Comparison of ENCODE assay signal across 14 cellular contexts in genomic region chr2:240379089-240379636, GRCh38. TPM values are rescaled to one million over a fixed set of nuclear protein-coding genes. Genes with fewer than 3 reads are reported as not detected.
A peak's percentile ranks its signal among the peaks of the same experiment; 100 is the strongest.
DNase-seq lines count a peak whose midpoint lies in the region; FAIRE-seq and TF ChIP-seq lines count a peak whose summit lies in the region.
"Had no signal": no experiment of that assay in that cellular context is flagged by ENCODE, and none has a peak within 500 bp of the region (broad histone marks: within the 10 kb centered on the region; RNA-seq: fewer than 3 reads in every experiment).

No MANE protein-coding gene starts in this region.

- no peak overlapping the region for H2BK5ac ChIP-seq in H1 (ENCODE audit: low read depth, low read length)

- H3K79me2 ChIP-seq in H1 (ENCODE audit: control insufficient read depth in 1 of 2, insufficient read depth in 2 of 2, low read length in 2 of 2), result no peaks in the 10 kb centered on the region

- TF ChIP-seq POLR2A in H1 (IDR thresholded peaks at IDR 0.05; ENCODE audit: control extremely low read depth in 1 of 2, low read depth in 2 of 2, low read length in 2 of 2), result no peak
- TF ChIP-seq POLR2A in sigmoid colon (IDR thresholded peaks at IDR 0.05), result no peak

- no peaks in the 10 kb centered on the region; a peak in 1 of 7 replicates for H3K4me1 ChIP-seq in H1 (replicated peaks in 1 of 4; ENCODE audit: control insufficient read depth in 3 of 4, insufficient read depth in 4 of 4, low read length in 3 of 4)
- H3K4me1 ChIP-seq in sigmoid colon, result peaks cover 0 to 9% (median 9%) of the 10 kb centered on the region in 4 donors

- H3K56ac ChIP-seq in H1 (replicated peaks; ENCODE audit: insufficient read length, low read depth, low read length), result no peak overlapping the region

- no peak overlapping the region for H4K5ac ChIP-seq in H1 (ENCODE audit: insufficient read length, low read depth, low read length)

- no peaks in the 10 kb centered on the region for H4K20me1 ChIP-seq in H1 (replicated peaks in 1 of 2; ENCODE audit: control insufficient read depth in 1 of 2, insufficient read depth in 2 of 2, low read length in 2 of 2)
- H4K20me1 ChIP-seq: BLaER1 had no signal

- CTCF ChIA-PET in HEK293T (lab: Yijun Ruan, JAX) (no interaction called here), H1 (lab: Charles Lee; ENCODE audit: partially characterized antibody) (no interaction called here)

- no peak overlapping the region for H3K27ac ChIP-seq in H1 (ENCODE audit: low read depth, low read length)
- H3K27ac ChIP-seq in sigmoid colon, result no peak overlapping the region
- H3K27ac ChIP-seq: BLaER1, GM23248, HL-60 had no signal

- no peak overlapping the region for H3K23ac ChIP-seq in H1 (ENCODE audit: insufficient read length)

- FAIRE-seq in H1 (lab: Jason Lieb, UNC), result no peak

- H3K4me2 ChIP-seq in H1 (ENCODE audit: insufficient read depth in 1 of 2, low read depth in 2 of 2, low read length in 2 of 2), result no peak overlapping the region
- H3K4me2 ChIP-seq: BLaER1 had no signal

- DNase-seq in HEK293T (ENCODE audit: extremely low spot score) (no peak), LNCaP clone FGC (ENCODE audit: low read depth) (peak; percentile 32), H1 (ENCODE audit: low read depth in 1 of 2, low spot score in 2 of 2) (no peak), iPS-NIHi7 (ENCODE audit: extremely low spot score) (no peak), sigmoid colon (no peak), iPS-NIHi11 (ENCODE audit: low spot score) (no peak)
- DNase-seq: AML-193; Calu3; CD4-positive, CD25-positive, alpha-beta regulatory T cell; DMS 273 treated with DMSO at 0.1 percent for 48 hours; GM23248; H7 had no signal

- H2AK5ac ChIP-seq in H1 (ENCODE audit: low read depth, low read length), result no peak overlapping the region

- TF ChIP-seq RAD21 in H1 (IDR thresholded peaks at IDR 0.05 in 1 of 2, conservative IDR thresholded peaks at IDR 0.05 in 1 of 2; ENCODE audit: low read depth in 2 of 2, low read length in 2 of 2), result no peak

- no peak overlapping the region for H3K4ac ChIP-seq in H1 (replicated peaks; ENCODE audit: insufficient read length, low read depth, low read length)

- no peaks in the 10 kb centered on the region for H3K36me3 ChIP-seq in H1 (ENCODE audit: control insufficient read depth in 2 of 4, insufficient read depth in 4 of 4, low read length in 3 of 4)
- no peaks in the 10 kb centered on the region for H3K36me3 ChIP-seq in sigmoid colon
- H3K36me3 ChIP-seq: BLaER1 had no signal

- no peaks in the 10 kb centered on the region for H3K79me1 ChIP-seq in H1 (ENCODE audit: low read depth, low read length)

- H3K9me3 ChIP-seq in H1 (ENCODE audit: insufficient read depth in 2 of 2, low read depth in 1 of 2, low read length in 1 of 2) (no peaks in the 10 kb centered on the region), sigmoid colon (peaks cover 0 to 4% (median 0%) of the 10 kb centered on the region in 4 donors)
- H3K9me3 ChIP-seq: BLaER1 had no signal

- no peak overlapping the region for H3K18ac ChIP-seq in H1 (ENCODE audit: extremely low read depth, low read length)

- H2BK12ac ChIP-seq in H1 (ENCODE audit: low read depth, low read length), result no peak overlapping the region

- H3K14ac ChIP-seq in H1 (ENCODE audit: insufficient read length), result no peak overlapping the region

- H2BK120ac ChIP-seq in H1 (replicated peaks; ENCODE audit: low read depth, low read length), result no peak overlapping the region

- H3K23me2 ChIP-seq in H1 (ENCODE audit: low read depth, low read length), result no peaks in the 10 kb centered on the region

- POLR2A ChIA-PET in HEK293T (lab: Yijun Ruan, JAX), result no interaction called here
- POLR2A ChIA-PET in H1 (lab: Charles Lee; ENCODE audit: partially characterized antibody), result no interaction called here

- H4K91ac ChIP-seq in H1 (replicated peaks; ENCODE audit: insufficient read length, low read length), result no peak overlapping the region

- no peak overlapping the region for H2BK20ac ChIP-seq in H1 (ENCODE audit: low read length)

- H3K27me3 ChIP-seq in H1 (replicated peaks in 1 of 4; ENCODE audit: control insufficient read depth in 3 of 4, extremely low read depth in 1 of 4, insufficient read depth in 3 of 4, low read length in 3 of 4) (no peaks in the 10 kb centered on the region), sigmoid colon (no peaks in the 10 kb centered on the region)
- H3K27me3 ChIP-seq: BLaER1 had no signal

- no peak overlapping the region for H2AFZ ChIP-seq in H1 (ENCODE audit: low read length)
- H2AFZ ChIP-seq: GM23248 had no signal

- intact Hi-C loops in sigmoid colon (cut with DNase I), result no loop called here

- H3K9ac ChIP-seq in H1 (replicated peaks in 1 of 4; ENCODE audit: extremely low read depth in 1 of 4, low read depth in 3 of 4, low read length in 3 of 4), result no peak overlapping the region
- H3K9ac ChIP-seq: BLaER1, GM23248 had no signal

- TF ChIP-seq CTCF in LNCaP clone FGC (IDR thresholded peaks at IDR 0.05; ENCODE audit: control insufficient read depth, extremely low read depth, insufficient read depth), result no peak
- no peak for TF ChIP-seq CTCF in H1 (IDR thresholded peaks at IDR 0.05; ENCODE audit: control extremely low read depth in 1 of 3, insufficient read depth in 1 of 3, low read depth in 1 of 3, low read length in 3 of 3)
- TF ChIP-seq CTCF in sigmoid colon (IDR thresholded peaks at IDR 0.05), result no peak

- TF ChIP-seq EP300 in H1 (IDR thresholded peaks at IDR 0.05; ENCODE audit: borderline replicate concordance in 1 of 2, low read depth in 2 of 2, low read length in 2 of 2) (no peak), sigmoid colon (IDR thresholded peaks at IDR 0.05) (no peak)

- H2BK15ac ChIP-seq in H1 (ENCODE audit: low read length), result no peak overlapping the region

- H3K4me3 ChIP-seq in LNCaP clone FGC (ENCODE audit: low read depth, low read length), result no peak overlapping the region
- no peak overlapping the region for H3K4me3 ChIP-seq in H1 (ENCODE audit: extremely low read depth in 1 of 4, insufficient read depth in 2 of 4, low read depth in 3 of 4, low read length in 4 of 4)
- H3K4me3 ChIP-seq in sigmoid colon, result no peak overlapping the region
- H3K4me3 ChIP-seq: BLaER1, GM23248 had no signal

- no peak overlapping the region for H4K8ac ChIP-seq in H1 (ENCODE audit: extremely low read depth, insufficient read depth, low read length)

- 83% methylated on average over 9 of the region's 9 CpGs; no CpG with 5 or more reads in 1 of the 2 experiments for WGBS in H1 (ENCODE audit: extremely low coverage in 1 of 2, insufficient coverage in 1 of 2, insufficient read length in 1 of 2, insufficient replicate concordance in 2 of 2, low coverage in 1 of 2, low lambda C conversion rate in 2 of 2, missing lambda C conversion rate in 1 of 2), 2 experiments
- 58 to 71% methylated on average over 9 of the region's 9 CpGs for WGBS in sigmoid colon, 2 donors

TF ChIP-seq in HEK293T, 16 proteins besides CTCF, POLR2A, EP300 and RAD21:
- TF ChIP-seq L3MBTL2 (conservative IDR thresholded peaks at IDR 0.05) (peak; percentile 42), HDGF (IDR thresholded peaks at IDR 0.05; ENCODE audit: borderline replicate concordance) (no peak)

TF ChIP-seq in H1, 55 proteins besides CTCF, POLR2A, EP300 and RAD21:
- TF ChIP-seq MAX (IDR thresholded peaks at IDR 0.05) (peak; percentile 55), RFX5 (IDR thresholded peaks at IDR 0.05; ENCODE audit: borderline replicate concordance, low read depth, low read length) (no peak), E2F6 (IDR thresholded peaks at IDR 0.05) (peak; percentile 41; the same call in 1 of the 2 replicates), TEAD4 (IDR thresholded peaks at IDR 0.05; ENCODE audit: low read depth, low read length) (no peak)

RNA-seq across cellular contexts. Expression of gene GPC1, which starts 56.3 kb away (rescaled TPM):
- total RNA-seq in H1 (2021; fragmentation: NEBNext Ultra II Directional; extraction: Animal tissue kit (Norgen Biotek cat#: 25700)), result 28.3 and 31.9 TPM in 2 replicates
- polyA plus RNA-seq in H1 (2011; rRNA removed), result 21.9 and 30.2 TPM in 2 replicates
- 22.1 TPM for polyA plus RNA-seq in H1 (2011; cell fraction: cytosol; rRNA removed)
- 47.6 TPM for polyA plus RNA-seq in H1 (2011; cell fraction: nucleus; rRNA removed)
- 18.4 to 31.5 TPM (median 29.5 TPM) in 4 replicates for polyA plus RNA-seq in H1 (2012, experiment 1 of 2)
- 27.9 TPM for polyA plus RNA-seq in H1 (2012, experiment 2 of 2)
- 42.0 TPM for polyA plus RNA-seq in H1 (2013, experiment 1 of 2)
- 37.4 TPM for polyA plus RNA-seq in H1 (2013, experiment 2 of 2)
- polyA minus RNA-seq in H1 (2011; rRNA and poly(A)+ RNA removed), result 14.3 and 16.0 TPM in 2 replicates
- polyA minus RNA-seq in H1 (2011; cell fraction: cytosol; rRNA and poly(A)+ RNA removed), result 29.2 TPM
- 22.9 TPM for polyA minus RNA-seq in H1 (2011; cell fraction: nucleus; rRNA and poly(A)+ RNA removed)
- 10 to 100 TPM in 3 of 4 donors, 1 to 10 TPM in 1; 7.2 to 30.7 (median 23.7) TPM for total RNA-seq in sigmoid colon
- 10 to 100 TPM in 1 of 3 donors, 1 to 10 TPM in 2; 3.0 to 15.8 (median 7.2) TPM for polyA plus RNA-seq in sigmoid colon
